ENCODE assay signal across 8 cellular contexts in the genomic region with DNA sequence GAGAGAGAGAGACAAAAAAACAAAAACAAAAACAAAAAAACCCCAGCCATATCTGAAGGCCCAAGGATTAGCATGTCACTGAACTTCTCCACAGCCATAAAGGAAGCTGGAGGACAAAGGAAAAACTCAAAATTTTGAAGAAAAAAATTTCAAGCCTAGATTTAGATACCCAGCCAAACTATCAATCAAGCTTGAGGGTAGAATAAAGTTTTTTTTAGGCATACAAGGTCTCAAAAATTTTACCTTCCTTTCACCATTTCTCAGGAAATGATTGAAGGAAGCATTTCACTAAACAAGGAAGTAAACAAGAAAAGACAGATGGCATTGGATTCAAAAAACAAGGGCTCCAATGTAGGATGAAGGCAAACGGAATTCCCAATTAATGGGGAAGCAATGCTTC. TPM values are rescaled to one million over a fixed set of nuclear protein-coding genes. Genes with fewer than 3 reads are reported as not detected.
"Had no signal": no experiment of that assay in that cellular context is flagged by ENCODE, and none has a peak within 500 bp of the region (broad histone marks: within the 10 kb centered on the region; RNA-seq: fewer than 3 reads in every experiment).

No MANE protein-coding gene starts in this region.

- H3K4me3 Mint-ChIP-seq: IgD-negative memory B cell had no signal

- H3K27ac ChIP-seq: HL-60 had no signal

- ATAC-seq: HepG2 had no signal

- FAIRE-seq: HepG2, HTR-8/SVneo had no signal

- DNase-seq: IMR-90, KBM-7, KG1 had no signal

- H3K27me3 Mint-ChIP-seq: IgD-negative memory B cell had no signal

- H3K4me1 Mint-ChIP-seq: IgD-negative memory B cell had no signal

- H3K27ac Mint-ChIP-seq: IgD-negative memory B cell had no signal

RNA-seq across cellular contexts. Expression of a gene that starts 52.1 kb away (rescaled TPM):
- total RNA-seq: HT1080, IMR-90 had no signal
- polyA plus RNA-seq: HepG2, IgD-negative memory B cell, IMR-90 had no signal
